18 cellular contexts compared by ENCODE assay signal in genomic region chr7:123846217-123846891, GRCh38. TPM values are rescaled to one million over a fixed set of nuclear protein-coding genes. Genes with fewer than 3 reads are reported as not detected.
DNase-seq lines count a peak whose midpoint lies in the region; ATAC-seq, FAIRE-seq and TF ChIP-seq lines count a peak whose summit lies in the region.
"Had no signal": no experiment of that assay in that cellular context is flagged by ENCODE, and none has a peak within 500 bp of the region (broad histone marks: within the 10 kb centered on the region; RNA-seq: fewer than 3 reads in every experiment).

No MANE protein-coding gene starts in this region.

- POLR2A ChIA-PET in K562 (lab: Yijun Ruan, JAX), result interaction anchor here (0.6 to 0.8 kb wide), 2 partner anchors 97 to 273 kb away, joined by 3 read pairs; partner anchors contain the start of gene WASL

- CTCF ChIA-PET in K562 (lab: Yijun Ruan, JAX; ENCODE audit: low intra/inter-chr PET ratio), result no interaction called here

- no peak for TF ChIP-seq RAD21 in K562 (CRISPR knock-in tag; conservative IDR thresholded peaks at IDR 0.05 in 1 of 2, IDR thresholded peaks at IDR 0.05 in 1 of 2)

- no peak overlapping the region for H2AFZ ChIP-seq in K562 (ENCODE audit: low read depth, low read length)

- peaks cover 0 to 15% (median 13%) of the 10 kb centered on the region in 10 experiments; a peak in 16 of 20 replicates for H3K4me1 ChIP-seq in BLaER1 treated with 17β-estradiol and CSF1 and Interleukin-3, amounts not matched to agents 10 nM and 100 nM
- H3K4me1 ChIP-seq in K562 (replicated peaks in 1 of 2; ENCODE audit: control insufficient read depth in 2 of 2, insufficient read depth in 2 of 2, low read length in 2 of 2), result no peaks in the 10 kb centered on the region
- H3K4me1 ChIP-seq in ascending aorta, result no peaks in the 10 kb centered on the region

- ATAC-seq in K562, result peak; percentile 42; the same call in 1 of the 3 replicates
- no peak for ATAC-seq in HG03439 (IDR thresholded peaks at IDR 0.05; ENCODE audit: unreplicated experiment)
- no peak for ATAC-seq in GM21390 (IDR thresholded peaks at IDR 0.05; ENCODE audit: unreplicated experiment)
- ATAC-seq: Panc1, T-helper 17 cell had no signal

- TF ChIP-seq CTCF in K562 (IDR thresholded peaks at IDR 0.05 in 2 of 3, conservative IDR thresholded peaks at IDR 0.05 in 1 of 3; ENCODE audit: insufficient read depth in 2 of 3, low read depth in 1 of 3, low read length in 3 of 3) (no peak), ascending aorta (IDR thresholded peaks at IDR 0.05) (no peak)

- no peaks in the 10 kb centered on the region for H3K79me2 ChIP-seq in K562 (ENCODE audit: control insufficient read depth, insufficient read depth, low read length)

- H3K4me2 ChIP-seq in BLaER1 treated with 17β-estradiol and CSF1 and Interleukin-3, amounts not matched to agents 10 nM and 100 nM, result peak overlapping the region in 9 of 11 experiments; percentile 24 to 67 (median 53); a peak in 17 of 22 replicates
- no peak overlapping the region for H3K4me2 ChIP-seq in K562 (ENCODE audit: insufficient read depth, low read length)

- 0 out of 22 replicates have a peak, but pooled peaks cover 0 to 1% (median 0%) of the 10 kb centered on the region in 11 experiments for H3K9me3 ChIP-seq in BLaER1 treated with 17β-estradiol and CSF1 and Interleukin-3, amounts not matched to agents 10 nM and 100 nM (replicated peaks in 1 of 11)
- H3K9me3 ChIP-seq in K562 (replicated peaks; ENCODE audit: control insufficient read depth, insufficient read depth, low read depth, low read length) (no peaks in the 10 kb centered on the region), ascending aorta (no peaks in the 10 kb centered on the region)

- no peak for TF ChIP-seq EP300 in K562 (IDR thresholded peaks at IDR 0.05; ENCODE audit: low read length)

- no peak overlapping the region for H3K4me3 ChIP-seq in BLaER1 treated with 17β-estradiol and CSF1 and Interleukin-3, amounts not matched to agents 10 nM and 100 nM
- H3K4me3 ChIP-seq in K562, result no peak overlapping the region
- no peak overlapping the region for H3K4me3 ChIP-seq in ascending aorta

- DNase-seq in HT1080 (ENCODE audit: low read depth), result peak; percentile 56
- DNase-seq in K562 (ENCODE audit: extremely low read depth in 1 of 4, low spot score in 3 of 4), result no peak
- peak; percentile 16 to 40 for DNase-seq in lung microvascular endothelial cell (ENCODE audit: low read depth in 2 of 2)
- DNase-seq in ascending aorta (ENCODE audit: low spot score in 2 of 2), result no peak
- DNase-seq in activated T-cell treated with anti-CD3 and anti-CD28 coated beads for 4 hours, result no peak
- DNase-seq: activated CD4-positive, alpha-beta T cell treated with anti-CD3 and anti-CD28 coated beads, Interleukin-2, amount 50 U/mL, for 1 hour; caudate nucleus; DMS79; erythroblast; stimulated activated CD4-positive, alpha-beta T cell treated with anti-CD3 and anti-CD28 coated beads, Interleukin-4, amount 100 ng/mL, for 1 hour; stimulated activated naive CD4-positive, alpha-beta T cell; T-helper 17 cell had no signal

- 2% methylated on average over 3 of the region's 3 CpGs for WGBS in K562 (ENCODE audit: insufficient coverage, low coverage, missing lambda C conversion rate)

- H4K20me1 ChIP-seq in BLaER1 treated with 17β-estradiol and CSF1 and Interleukin-3, amounts not matched to agents 10 nM and 100 nM, result no peaks in the 10 kb centered on the region
- no peaks in the 10 kb centered on the region for H4K20me1 ChIP-seq in K562 (replicated peaks; ENCODE audit: control insufficient read depth, insufficient read depth, low read length)

- TF ChIP-seq POLR2A in K562 (conservative IDR thresholded peaks at IDR 0.05), result no peak

- H3K9me1 ChIP-seq in K562 (ENCODE audit: control insufficient read depth, insufficient read depth, low read length), result no peaks in the 10 kb centered on the region

- peak overlapping the region in 2 of 11 experiments; percentile 21 to 34; a peak in 3 of 22 replicates for H3K27ac ChIP-seq in BLaER1 treated with 17β-estradiol and CSF1 and Interleukin-3, amounts not matched to agents 10 nM and 100 nM
- H3K27ac ChIP-seq in K562 (ENCODE audit: extremely low read depth, low read depth, low read length) (no peak overlapping the region), ascending aorta (no peak overlapping the region)

- no peak overlapping the region for H3K9ac ChIP-seq in BLaER1 treated with 17β-estradiol and CSF1 and Interleukin-3, amounts not matched to agents 10 nM and 100 nM
- no peak overlapping the region for H3K9ac ChIP-seq in K562 (ENCODE audit: insufficient read depth in 1 of 2, low read depth in 2 of 2, low read length in 2 of 2)

- no peak for FAIRE-seq in K562 (lab: Jason Lieb, UNC)

- intact Hi-C loops in K562 (cut with micrococcal nuclease), result no loop called here
- intact Hi-C loops in ascending aorta (cut with DNase I), result no loop called here

- BruUV-seq in K562 (replicated peaks; lab: Mats Ljungman, UMichigan), result no TSS peak

- in situ Hi-C loops in K562 (cut with MboI), result no loop called here

- no peaks in the 10 kb centered on the region for H3K27me3 ChIP-seq in BLaER1 treated with 17β-estradiol and CSF1 and Interleukin-3, amounts not matched to agents 10 nM and 100 nM
- no peaks in the 10 kb centered on the region for H3K27me3 ChIP-seq in K562 (ENCODE audit: control insufficient read depth in 2 of 2, insufficient read depth in 2 of 2, low read length in 2 of 2)
- H3K27me3 ChIP-seq in ascending aorta, result no peaks in the 10 kb centered on the region

- H3K36me3 ChIP-seq in BLaER1 treated with 17β-estradiol and CSF1 and Interleukin-3, amounts not matched to agents 10 nM and 100 nM, result no peaks in the 10 kb centered on the region
- H3K36me3 ChIP-seq in K562 (ENCODE audit: control insufficient read depth, insufficient read depth, low read length), result no peaks in the 10 kb centered on the region
- no peaks in the 10 kb centered on the region for H3K36me3 ChIP-seq in ascending aorta

TF ChIP-seq in K562, 482 proteins besides CTCF, POLR2A, EP300 and RAD21:
- no peak for TF ChIP-seq KLF1 (tag; IDR thresholded peaks at IDR 0.05)
- peak; percentile 46 for TF ChIP-seq ZFP36 (IDR thresholded peaks at IDR 0.05; ENCODE audit: low read depth, low read length, partially characterized antibody)

RNA-seq across cellular contexts. Expression of gene HYAL4, which starts 1.4 kb away (rescaled TPM):
- total RNA-seq in HT1080 (2014; rRNA removed; shearing (Covaris generic)), result 0.13 TPM in 1 of 2 replicates, not detected in the other
- 0.22 and 0.26 TPM in 2 replicates for polyA plus RNA-seq in HT1080 (2015; cell fraction: cytosol; rRNA removed)
- polyA plus RNA-seq in HT1080 (2015; cell fraction: nucleus; rRNA removed), result 0.19 and 1.1 TPM in 2 replicates
- total RNA-seq in K562 (2011; cell fraction: chromatin; rRNA removed; ENCODE audit: low replicate concordance), result not detected in 2 replicates
- not detected in 2 replicates for total RNA-seq in K562 (2011; cell fraction: nucleolus; rRNA removed)
- not detected in 2 replicates for total RNA-seq in K562 (2011; cell fraction: nucleoplasm; rRNA removed)
- total RNA-seq in K562 (2014; rRNA removed), result not detected in 2 replicates
- not detected in 2 replicates for total RNA-seq in K562 (2014; rRNA removed; fragmentation: Illumina TruSeq; extraction: Trizol)
- total RNA-seq in K562 (2015; rRNA removed; fragmentation: Illumina TruSeq; extraction: Trizol), result not detected in 2 replicates
- not detected in 2 replicates for total RNA-seq in K562 (2021)
- polyA plus RNA-seq in K562 (2011; rRNA removed), result not detected in 2 replicates
- not detected in 2 replicates for polyA plus RNA-seq in K562 (2011; cell fraction: cytosol; rRNA removed)
- not detected in 2 replicates for polyA plus RNA-seq in K562 (2011; cell fraction: nucleus; rRNA removed)
- polyA plus RNA-seq in K562 (2012), result not detected in 2 replicates
- polyA plus RNA-seq in K562 (2014; fragmentation: Illumina TruSeq; extraction: Trizol), result not detected in 2 replicates
- polyA plus RNA-seq in K562 (2014; fragmentation: Nextera tagmentation; extraction: Ambion mirVana), result not detected
- not detected in 2 replicates for polyA plus RNA-seq in K562 (2014; rRNA removed)
- polyA minus RNA-seq in K562 (2011; rRNA and poly(A)+ RNA removed), result not detected in 2 replicates
- polyA minus RNA-seq in K562 (2011; cell fraction: cytosol; rRNA and poly(A)+ RNA removed), result not detected in 2 replicates
- polyA minus RNA-seq in K562 (2011; cell fraction: nucleus; rRNA and poly(A)+ RNA removed), result not detected in 2 replicates
- 0.20 and 0.44 TPM in 2 replicates for total RNA-seq in lung microvascular endothelial cell
- not detected for total RNA-seq in ascending aorta
- total RNA-seq: B cell, posterior vena cava, T-helper 17 cell had no signal

Comparison
In these comparisons a context has a peak if more than half of its experiments do, and no peak if none do; other contexts are left out.
1. DNase-seq: peak in HT1080 (single experiment) and lung microvascular endothelial cell (2 of 2); none in K562 (0 of 4), ascending aorta (0 of 2) and activated T-cell treated with anti-CD3 and anti-CD28 coated beads for 4 hours (single experiment).